ENCODE assay signal across 22 cellular contexts in genomic region chr5:178380086-178380485, GRCh38.
DNase-seq lines count a peak whose midpoint lies in the region; ATAC-seq and TF ChIP-seq lines count a peak whose summit lies in the region.
"Had no signal": no experiment of that assay in that cellular context is flagged by ENCODE, and none has a peak within 500 bp of the region (broad histone marks: within the 10 kb centered on the region; RNA-seq: fewer than 3 reads in every experiment).

No MANE protein-coding gene starts in this region.

- intact Hi-C loops in natural killer cell (cut with micrococcal nuclease), result no loop called here
- intact Hi-C loops in aorta (cut with DNase I), result no loop called here

- no peak overlapping the region for H3K4me2 ChIP-seq in osteoblast (ENCODE audit: insufficient read depth, low read length)
- H3K4me2 ChIP-seq: A549 had no signal

- H3K27me3 ChIP-seq in osteoblast (ENCODE audit: insufficient read depth, low read length), result no peaks in the 10 kb centered on the region
- no peaks in the 10 kb centered on the region for H3K27me3 ChIP-seq in aorta (ENCODE audit: control insufficient read depth in 1 of 2, insufficient read depth in 2 of 2, low read length in 1 of 2)
- H3K27me3 ChIP-seq in endodermal cell (ENCODE audit: control insufficient read depth, insufficient read depth, low read length, poor library complexity, severe bottlenecking), result no peaks in the 10 kb centered on the region
- H3K27me3 ChIP-seq: BE2C had no signal

- no peak overlapping the region for H3K27ac Mint-ChIP-seq in natural killer cell treated with Interleukin-12 subunit alpha and Interleukin-12 subunit beta and Interleukin-15 and Interleukin-18, amount 100 ng/mL, for 72 hours
- H3K27ac Mint-ChIP-seq in natural killer cell, result no peak overlapping the region
- no peak overlapping the region for H3K27ac Mint-ChIP-seq in chondrocyte (ENCODE audit: unreplicated experiment)
- H3K27ac Mint-ChIP-seq in endodermal cell, result no peak overlapping the region
- H3K27ac Mint-ChIP-seq: HFFc6 had no signal

- no peaks in the 10 kb centered on the region for H3K36me3 Mint-ChIP-seq in natural killer cell treated with Interleukin-12 subunit alpha and Interleukin-12 subunit beta and Interleukin-15 and Interleukin-18, amount 100 ng/mL, for 72 hours
- H3K36me3 Mint-ChIP-seq in natural killer cell (no peaks in the 10 kb centered on the region), chondrocyte (ENCODE audit: low read depth) (no peaks in the 10 kb centered on the region), endodermal cell (ENCODE audit: low read depth) (no peaks in the 10 kb centered on the region)
- H3K36me3 Mint-ChIP-seq: CD4-positive, alpha-beta memory T cell had no signal

- H3K9me3 Mint-ChIP-seq in natural killer cell treated with Interleukin-12 subunit alpha and Interleukin-12 subunit beta and Interleukin-15 and Interleukin-18, amount 100 ng/mL, for 72 hours, result no peaks in the 10 kb centered on the region
- H3K9me3 Mint-ChIP-seq in natural killer cell, result no peaks in the 10 kb centered on the region
- no peaks in the 10 kb centered on the region for H3K9me3 Mint-ChIP-seq in chondrocyte (ENCODE audit: low read depth)
- no peaks in the 10 kb centered on the region for H3K9me3 Mint-ChIP-seq in endodermal cell

- no peak overlapping the region for H3K9ac ChIP-seq in endodermal cell (ENCODE audit: extremely low read depth, low read length, poor library complexity, severe bottlenecking)

- no peak overlapping the region for H3K27ac ChIP-seq in osteoblast (ENCODE audit: low read depth, low read length)
- no peak overlapping the region for H3K27ac ChIP-seq in aorta (ENCODE audit: low read depth in 1 of 2, low read length in 2 of 2)
- no peak overlapping the region for H3K27ac ChIP-seq in endodermal cell (ENCODE audit: low read depth, low read length)
- H3K27ac ChIP-seq: A549 had no signal

- H3K4me1 Mint-ChIP-seq in natural killer cell treated with Interleukin-12 subunit alpha and Interleukin-12 subunit beta and Interleukin-15 and Interleukin-18, amount 100 ng/mL, for 72 hours (ENCODE audit: low read depth in 2 of 2), result no peaks in the 10 kb centered on the region
- H3K4me1 Mint-ChIP-seq in natural killer cell (no peaks in the 10 kb centered on the region), chondrocyte (ENCODE audit: low read depth) (no peaks in the 10 kb centered on the region), endodermal cell (peaks cover 10% of the 10 kb centered on the region)

- no peaks in the 10 kb centered on the region for H3K79me2 ChIP-seq in osteoblast (ENCODE audit: insufficient read depth, low read length)

- no peak overlapping the region for H2AFZ ChIP-seq in osteoblast (ENCODE audit: low read length)

- 73 to 88% methylated on average over 2 of the region's 2 CpGs for WGBS in aorta, 2 donors
- WGBS in endodermal cell (ENCODE audit: insufficient coverage in 1 of 2, insufficient read length in 1 of 2), 2 experiments, result 90% methylated on average over 2 of the region's 2 CpGs; no CpG with 5 or more reads in 1 of the 2 experiments

- no peak for TF ChIP-seq CTCF in natural killer cell (IDR thresholded peaks at IDR 0.05)
- TF ChIP-seq CTCF in chondrocyte (IDR thresholded peaks at IDR 0.05), result no peak
- no peak for TF ChIP-seq CTCF in osteoblast (IDR thresholded peaks at IDR 0.05; ENCODE audit: extremely low read depth, low read depth, low read length)
- TF ChIP-seq CTCF in endodermal cell (conservative IDR thresholded peaks at IDR 0.05), result no peak

- no peak overlapping the region for H3K4me3 ChIP-seq in osteoblast (ENCODE audit: insufficient read depth, low read length)
- H3K4me3 ChIP-seq in aorta (ENCODE audit: low read length in 2 of 2), result no peak overlapping the region
- H3K4me3 ChIP-seq in endodermal cell (ENCODE audit: low read length), result no peak overlapping the region
- H3K4me3 ChIP-seq: A549, GM12878, HAP-1 had no signal

- H3K36me3 ChIP-seq in osteoblast (ENCODE audit: insufficient read depth, low read length), result no peaks in the 10 kb centered on the region
- no peaks in the 10 kb centered on the region for H3K36me3 ChIP-seq in aorta (ENCODE audit: control insufficient read depth in 1 of 2, insufficient read depth in 2 of 2, low read length in 1 of 2)
- H3K36me3 ChIP-seq in endodermal cell (ENCODE audit: control insufficient read depth, insufficient read depth, low read length), result no peaks in the 10 kb centered on the region
- H3K36me3 ChIP-seq: BE2C, HAP-1 had no signal

- peaks cover 0 to 4% of the 10 kb centered on the region in 2 donors for H3K27me3 Mint-ChIP-seq in natural killer cell treated with Interleukin-12 subunit alpha and Interleukin-12 subunit beta and Interleukin-15 and Interleukin-18, amount 100 ng/mL, for 72 hours
- H3K27me3 Mint-ChIP-seq in natural killer cell (ENCODE audit: low read depth in 2 of 2), result peaks cover 0 to 2% of the 10 kb centered on the region in 2 donors
- H3K27me3 Mint-ChIP-seq in chondrocyte (ENCODE audit: low read depth), result peaks cover 7% of the 10 kb centered on the region
- no peaks in the 10 kb centered on the region for H3K27me3 Mint-ChIP-seq in endodermal cell (ENCODE audit: insufficient read depth)

- no peaks in the 10 kb centered on the region for H4K20me1 ChIP-seq in osteoblast (ENCODE audit: insufficient read depth, low read length)

- H3K9me3 ChIP-seq in osteoblast (ENCODE audit: low read depth, low read length), result no peaks in the 10 kb centered on the region
- no peaks in the 10 kb centered on the region for H3K9me3 ChIP-seq in aorta (ENCODE audit: control insufficient read depth, low read length)
- no peaks in the 10 kb centered on the region for H3K9me3 ChIP-seq in endodermal cell (ENCODE audit: control insufficient read depth, low read length)
- H3K9me3 ChIP-seq: A549, BE2C, Caco-2, HAP-1 had no signal

- peak; percentile 51 for DNase-seq in natural killer cell treated with Interleukin-12 subunit alpha and Interleukin-12 subunit beta and Interleukin-15 and Interleukin-18, amount 100 ng/mL, for 72 hours (ENCODE audit: low spot score)
- DNase-seq in natural killer cell (no peak), chondrocyte (ENCODE audit: low spot score) (peak; percentile 37), osteoblast (ENCODE audit: insufficient read length, low spot score, missing footprints) (peak; percentile 38), aorta (peak; percentile 6 to 42), NCI-H1048 (lab: John Stamatoyannopoulos, UW) (no peak), endodermal cell (no peak)
- DNase-seq: 8988T; ACHN; AML-193; BE2C; C1 segment of cervical spinal cord; Caco-2; CD4-positive, alpha-beta memory T cell; DMS153; DND-41; GOT3; HFFc6 had no signal

- H3K4me3 Mint-ChIP-seq in natural killer cell treated with Interleukin-12 subunit alpha and Interleukin-12 subunit beta and Interleukin-15 and Interleukin-18, amount 100 ng/mL, for 72 hours, result no peak overlapping the region
- H3K4me3 Mint-ChIP-seq in natural killer cell, result no peak overlapping the region
- no peak overlapping the region for H3K4me3 Mint-ChIP-seq in chondrocyte (ENCODE audit: unreplicated experiment)
- H3K4me3 Mint-ChIP-seq in endodermal cell, result no peak overlapping the region
- H3K4me3 Mint-ChIP-seq: CD4-positive, alpha-beta memory T cell; HFFc6 had no signal

- H3K4me1 ChIP-seq in osteoblast (ENCODE audit: insufficient read depth, low read length), result no peaks in the 10 kb centered on the region
- H3K4me1 ChIP-seq in aorta (ENCODE audit: control insufficient read depth in 1 of 2, insufficient read depth in 2 of 2, low read length in 2 of 2), result no peaks in the 10 kb centered on the region
- peaks cover 11% of the 10 kb centered on the region for H3K4me1 ChIP-seq in endodermal cell (ENCODE audit: control insufficient read depth, insufficient read depth, low read length)
- H3K4me1 ChIP-seq: A549, BE2C, Caco-2, HAP-1 had no signal

- ATAC-seq in natural killer cell treated with Interleukin-12 subunit alpha and Interleukin-12 subunit beta and Interleukin-15 and Interleukin-18, amount 100 ng/mL, for 72 hours, result no peak
- ATAC-seq in natural killer cell, result no peak
- ATAC-seq in aorta (ENCODE audit: low FRiP score), result no peak
- no peak for ATAC-seq in HG02678 (IDR thresholded peaks at IDR 0.05; ENCODE audit: unreplicated experiment)
- ATAC-seq: A549, GM12878 had no signal

Comparison
In these comparisons a context has a peak if more than half of its experiments do, and no peak if none do; other contexts are left out.
1. DNase-seq: peak in natural killer cell treated with Interleukin-12 subunit alpha and Interleukin-12 subunit beta and Interleukin-15 and Interleukin-18, amount 100 ng/mL, for 72 hours (single experiment), chondrocyte (single experiment), osteoblast (single experiment) and aorta (2 of 2); none in natural killer cell (single experiment), NCI-H1048 (single experiment) and endodermal cell (single experiment).